10 cellular contexts compared by ENCODE assay signal in the genomic region with DNA sequence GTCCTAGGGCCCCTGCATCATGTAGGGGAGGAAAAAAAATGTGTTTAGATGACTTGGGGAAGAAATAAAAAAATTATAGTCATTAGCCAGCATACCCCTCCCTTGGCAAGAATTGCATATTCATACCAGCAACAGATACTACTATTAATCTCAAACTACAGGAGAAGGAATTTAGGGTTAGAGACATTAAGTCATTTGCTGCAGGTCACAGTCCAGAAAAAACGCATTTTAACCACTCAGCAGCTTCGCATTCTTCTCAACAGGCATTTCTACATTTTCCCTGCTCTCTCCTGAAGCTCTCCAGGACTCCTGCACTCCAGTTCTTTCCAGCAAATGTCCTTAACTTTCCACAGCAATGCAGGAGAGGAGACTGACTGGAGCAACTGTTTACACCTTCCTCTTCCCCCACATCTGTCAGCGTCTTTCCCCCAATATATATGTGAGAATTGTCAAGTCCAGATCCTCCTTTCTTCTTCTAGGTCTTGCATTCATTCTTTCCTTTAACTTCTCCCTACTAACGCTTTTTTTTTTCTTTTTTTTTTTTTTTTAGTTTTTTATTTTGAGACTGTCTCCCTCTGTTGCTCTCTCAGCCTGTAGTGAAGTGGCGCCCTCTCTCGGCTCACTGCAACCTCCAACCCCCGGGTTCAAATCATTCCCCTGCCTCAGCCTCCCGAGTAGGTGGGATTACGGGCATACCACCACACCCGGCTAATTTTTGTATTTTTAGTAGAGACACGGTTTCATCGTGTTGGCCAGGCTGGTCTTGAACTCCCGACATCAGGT. TPM values are rescaled to one million over a fixed set of nuclear protein-coding genes. Genes with fewer than 3 reads are reported as not detected.
DNase-seq lines count a peak whose midpoint lies in the region; ATAC-seq and TF ChIP-seq lines count a peak whose summit lies in the region.
"Had no signal": no experiment of that assay in that cellular context is flagged by ENCODE, and none has a peak within 500 bp of the region (broad histone marks: within the 10 kb centered on the region; RNA-seq: fewer than 3 reads in every experiment).

No MANE protein-coding gene starts in this region.

- CTCF ChIA-PET in HEK293T (lab: Yijun Ruan, JAX) = interaction anchor here (0.6 to 2.1 kb wide), 2 partner anchors 12 to 222 kb away, joined by 4 to 14 read pairs; no protein-coding TSS in a partner anchor
- CTCF ChIA-PET in activated CD8-positive, alpha-beta T cell treated with anti-CD3 and anti-CD28 coated beads, Interleukin-2, amount 10 ng/mL, durations not matched to agents 7 days and 5 days (lab: Charles Lee) = interaction anchor here (0.9 to 3.4 kb wide), 6 partner anchors 9 to 311 kb away, joined by 3 to 35 read pairs (median 3); no protein-coding TSS in a partner anchor

- H3K9me3 ChIP-seq in liver (ENCODE audit: control insufficient read depth in 4 of 4, low read length in 3 of 4) = no peaks in the 10 kb centered on the region

- no peak overlapping the region for H3K27ac ChIP-seq in C4-2B
- no peak overlapping the region for H3K27ac ChIP-seq in liver (ENCODE audit: low read depth in 1 of 2, low read length in 2 of 2)
- H3K27ac ChIP-seq: epithelial cell of prostate had no signal

- H3K27ac Mint-ChIP-seq in activated CD8-positive, alpha-beta T cell treated with anti-CD3 and anti-CD28 coated beads, Interleukin-2, amount 10 ng/mL, durations not matched to agents 7 days and 5 days = no peak overlapping the region

- H3K9ac ChIP-seq in liver (ENCODE audit: low read depth in 1 of 2, low read length in 2 of 2) = no peak overlapping the region

- peak; percentile 41 to 68 for TF ChIP-seq RAD21 in liver (IDR thresholded peaks at IDR 0.05)

- ATAC-seq in activated CD8-positive, alpha-beta T cell treated with anti-CD3 and anti-CD28 coated beads, Interleukin-2, amount 10 ng/mL, durations not matched to agents 7 days and 5 days = no peak
- ATAC-seq in HG03520 (IDR thresholded peaks at IDR 0.05; ENCODE audit: unreplicated experiment) (no peak), left cardiac atrium (no peak), HG03139 (IDR thresholded peaks at IDR 0.05; ENCODE audit: unreplicated experiment) (no peak)

- no peaks in the 10 kb centered on the region for H3K4me1 Mint-ChIP-seq in activated CD8-positive, alpha-beta T cell treated with anti-CD3 and anti-CD28 coated beads, Interleukin-2, amount 10 ng/mL, durations not matched to agents 7 days and 5 days (ENCODE audit: low read depth)

- intact Hi-C loops in left cardiac atrium (cut with DNase I) = no loop called here

- H3K4me1 ChIP-seq in liver (ENCODE audit: control insufficient read depth in 4 of 4, insufficient read depth in 4 of 4, low read length in 3 of 4) = no peaks in the 10 kb centered on the region

- H3K27me3 ChIP-seq in liver (ENCODE audit: control insufficient read depth in 4 of 4, insufficient read depth in 4 of 4, low read length in 3 of 4) = no peaks in the 10 kb centered on the region

- no peaks in the 10 kb centered on the region for H3K9me3 Mint-ChIP-seq in activated CD8-positive, alpha-beta T cell treated with anti-CD3 and anti-CD28 coated beads, Interleukin-2, amount 10 ng/mL, durations not matched to agents 7 days and 5 days (ENCODE audit: insufficient read depth)

- no peaks in the 10 kb centered on the region for H3K36me3 ChIP-seq in liver (ENCODE audit: control insufficient read depth in 4 of 4, insufficient read depth in 3 of 4, low read depth in 1 of 4, low read length in 3 of 4)

- no peak overlapping the region for H3K4me3 ChIP-seq in liver (ENCODE audit: low read depth in 1 of 3, low read length in 3 of 3)

- no peak for DNase-seq in HEK293T (ENCODE audit: extremely low spot score)
- DNase-seq in activated CD8-positive, alpha-beta T cell treated with anti-CD3 and anti-CD28 coated beads, Interleukin-2, amount 10 ng/mL, durations not matched to agents 7 days and 5 days = peak; percentile 22
- no peak for DNase-seq in SIG-M5 (lab: John Stamatoyannopoulos, UW)
- DNase-seq in left cardiac atrium = no peak
- DNase-seq: DMS79 had no signal

- peaks cover 3% of the 10 kb centered on the region for H3K27me3 Mint-ChIP-seq in activated CD8-positive, alpha-beta T cell treated with anti-CD3 and anti-CD28 coated beads, Interleukin-2, amount 10 ng/mL, durations not matched to agents 7 days and 5 days (ENCODE audit: low read depth)

- no peaks in the 10 kb centered on the region for H3K36me3 Mint-ChIP-seq in activated CD8-positive, alpha-beta T cell treated with anti-CD3 and anti-CD28 coated beads, Interleukin-2, amount 10 ng/mL, durations not matched to agents 7 days and 5 days (ENCODE audit: low read depth)

- WGBS in liver = 51% methylated on average over 13 of the region's 13 CpGs

- POLR2A ChIA-PET in HEK293T (lab: Yijun Ruan, JAX) = no interaction called here
- POLR2A ChIA-PET in activated CD8-positive, alpha-beta T cell treated with anti-CD3 and anti-CD28 coated beads, Interleukin-2, amount 10 ng/mL, durations not matched to agents 7 days and 5 days (lab: Charles Lee) = no interaction called here

- peak; percentile 68 for TF ChIP-seq CTCF in C4-2B (conservative IDR thresholded peaks at IDR 0.05)
- TF ChIP-seq CTCF in liver (IDR thresholded peaks at IDR 0.05; ENCODE audit: low read depth, low read length, missing input control) = peak; percentile 26

- no peak overlapping the region for H3K4me3 Mint-ChIP-seq in activated CD8-positive, alpha-beta T cell treated with anti-CD3 and anti-CD28 coated beads, Interleukin-2, amount 10 ng/mL, durations not matched to agents 7 days and 5 days

TF ChIP-seq in HEK293T, 16 proteins besides CTCF, POLR2A, EP300 and RAD21:
- TF ChIP-seq CTBP1 (IDR thresholded peaks at IDR 0.05; ENCODE audit: borderline replicate concordance) (no peak), FOXA1 (IDR thresholded peaks at IDR 0.05) (no peak), ZNF384 (IDR thresholded peaks at IDR 0.05) (peak; percentile 92)

TF ChIP-seq in liver, 16 proteins besides CTCF, POLR2A, EP300 and RAD21:
- TF ChIP-seq YY1 (IDR thresholded peaks at IDR 0.05) = no peak
- no peak for TF ChIP-seq HNF4A (conservative IDR thresholded peaks at IDR 0.05)
- no peak for TF ChIP-seq FOXA1 (IDR thresholded peaks at IDR 0.05)
- TF ChIP-seq GABPA (IDR thresholded peaks at IDR 0.05 in 1 of 2, conservative IDR thresholded peaks at IDR 0.05 in 1 of 2) = no peak
- no peak for TF ChIP-seq NR2F2 (IDR thresholded peaks at IDR 0.05)
- no peak for TF ChIP-seq ZBTB33 (IDR thresholded peaks at IDR 0.05)
- no peak for TF ChIP-seq FOXA2 (IDR thresholded peaks at IDR 0.05)

RNA-seq across cellular contexts. Expression of gene PRPS1L1, which starts 35.6 kb away (rescaled TPM):
- not detected for total RNA-seq in activated CD8-positive, alpha-beta T cell treated with anti-CD3 and anti-CD28 coated beads, Interleukin-2, amount 10 ng/mL, durations not matched to agents 7 days and 5 days
- total RNA-seq in liver (not detected), left cardiac atrium (not detected)
- not detected for polyA plus RNA-seq in liver

RNA-seq across cellular contexts. Expression of gene SNX13, which starts 51.8 kb away (rescaled TPM):
- 10 to 100 TPM; 24.2 to 24.5 TPM for total RNA-seq in activated CD8-positive, alpha-beta T cell treated with anti-CD3 and anti-CD28 coated beads, Interleukin-2, amount 10 ng/mL, durations not matched to agents 7 days and 5 days
- 10 to 100 TPM; 21.5 to 28.1 TPM for total RNA-seq in liver
- 1 to 10 TPM; 5.4 to 6.4 TPM for polyA plus RNA-seq in liver
- total RNA-seq in left cardiac atrium = 10 to 100 TPM; 38.0 to 46.4 TPM
